Comparison of ENCODE assay signal across 30 cellular contexts in genomic region chr6:113451030-113451429, GRCh38.
DNase-seq lines count a peak whose midpoint lies in the region; ATAC-seq and TF ChIP-seq lines count a peak whose summit lies in the region.
"Had no signal": no experiment of that assay in that cellular context is flagged by ENCODE, and none has a peak within 500 bp of the region (broad histone marks: within the 10 kb centered on the region; RNA-seq: fewer than 3 reads in every experiment).

No MANE protein-coding gene starts in this region.

- TF ChIP-seq CTCF in RWPE2 (IDR thresholded peaks at IDR 0.05; ENCODE audit: poor library complexity, severe bottlenecking) (no peak), upper lobe of right lung (IDR thresholded peaks at IDR 0.05) (no peak)

- H3K4me1 ChIP-seq in RWPE2 (ENCODE audit: insufficient read depth, poor library complexity, severe bottlenecking) = peaks cover 42% of the 10 kb centered on the region
- H3K4me1 ChIP-seq in upper lobe of right lung = peaks cover 4% of the 10 kb centered on the region
- H3K4me1 ChIP-seq: testis, uterus had no signal

- intact Hi-C loops in upper lobe of right lung (cut with DNase I) = no loop called here

- peak overlapping the region; percentile 45 for H3K27ac ChIP-seq in RWPE2 (ENCODE audit: poor library complexity, severe bottlenecking)
- no peak overlapping the region for H3K27ac ChIP-seq in upper lobe of right lung
- H3K27ac ChIP-seq: heart right ventricle, testis, uterus had no signal

- peak; percentile 26 for DNase-seq in NOMO-1 treated with DMSO at 0.1 percent for 48 hours (lab: John Stamatoyannopoulos, UW; ENCODE audit: unreplicated experiment)
- DNase-seq in NOMO-1 treated with dmso at 0.1 percent for 144 hours (lab: John Stamatoyannopoulos, UW; ENCODE audit: unreplicated experiment) = no peak
- peak; percentile 11 to 56 for DNase-seq in NCI-H1930 (lab: John Stamatoyannopoulos, UW)
- no peak for DNase-seq in RWPE2 (ENCODE audit: low spot score)
- DNase-seq in upper lobe of right lung = no peak
- DNase-seq in NCI-H2196 (lab: John Stamatoyannopoulos, UW; ENCODE audit: unreplicated experiment) = no peak
- DNase-seq in T-helper 1 cell = no peak
- no peak for DNase-seq in central memory CD4-positive, alpha-beta T cell
- DNase-seq: activated CD8-positive, alpha-beta T cell treated with anti-CD3 and anti-CD28 coated beads for 36 hours; amygdala; CD8-positive, alpha-beta T cell; EL; heart right ventricle; kidney; MG63; midbrain; naive B cell; NCI-H1694; NCI-H2227 treated with DMSO at 0.1 percent for 48 hours; NCI-H774; posterior cingulate gyrus; right cardiac atrium; stimulated activated CD4-positive, alpha-beta T cell treated with anti-CD3 and anti-CD28 coated beads, Interleukin-1b, Interleukin-23, amount 100 ng/mL, for 48 hours; stimulated activated naive CD8-positive, alpha-beta T cell treated with anti-CD3 and anti-CD28 coated beads, Interleukin-15, Interleukin-2, amounts not matched to agents 100 U/mL and 50 U/mL, for 24 hours; testis; uterus had no signal

- no peak for ATAC-seq in RWPE2 (ENCODE audit: low read depth)
- peak; percentile 29 for ATAC-seq in upper lobe of right lung
- ATAC-seq: activated CD8-positive, alpha-beta T cell treated with anti-CD3 and anti-CD28 coated beads for 36 hours; activated naive CD4-positive, alpha-beta T cell treated with anti-CD3 and anti-CD28 coated beads, Interleukin-2, amount 50 U/mL, for 72 hours; CD8-positive, alpha-beta T cell; GM23338; heart right ventricle; K562; right cardiac atrium; stimulated activated naive CD8-positive, alpha-beta T cell treated with anti-CD3 and anti-CD28 coated beads, Interleukin-15, Interleukin-2, amounts not matched to agents 100 U/mL and 50 U/mL, for 24 hours had no signal

- no peak overlapping the region for H3K4me3 ChIP-seq in RWPE2 (ENCODE audit: severe bottlenecking)
- no peak overlapping the region for H3K4me3 ChIP-seq in upper lobe of right lung
- H3K4me3 ChIP-seq: GM23338, heart right ventricle, K562, MG63, smooth muscle cell, testis, uterus had no signal

- H3K9me3 ChIP-seq in RWPE2 (ENCODE audit: severe bottlenecking) = no peaks in the 10 kb centered on the region
- H3K9me3 ChIP-seq in upper lobe of right lung = no peaks in the 10 kb centered on the region
- H3K9me3 ChIP-seq: MG63, testis, uterus had no signal

- H3K36me3 ChIP-seq in RWPE2 (ENCODE audit: low read depth) = no peaks in the 10 kb centered on the region
- H3K36me3 ChIP-seq in upper lobe of right lung = no peaks in the 10 kb centered on the region
- H3K36me3 ChIP-seq: heart right ventricle, MG63, uterus had no signal

- no peaks in the 10 kb centered on the region for H3K27me3 ChIP-seq in RWPE2 (ENCODE audit: insufficient read depth, poor library complexity, severe bottlenecking)
- H3K27me3 ChIP-seq in upper lobe of right lung = no peaks in the 10 kb centered on the region
- H3K27me3 ChIP-seq: heart right ventricle, MG63, testis, uterus had no signal

Comparison
In these comparisons a context has a peak if more than half of its experiments do, and no peak if none do; other contexts are left out.
1. DNase-seq: peak in NOMO-1 treated with DMSO at 0.1 percent for 48 hours (single experiment) and NCI-H1930 (2 of 2); none in NOMO-1 treated with dmso at 0.1 percent for 144 hours (single experiment), RWPE2 (single experiment), upper lobe of right lung (single experiment), NCI-H2196 (single experiment), T-helper 1 cell (0 of 5) and central memory CD4-positive, alpha-beta T cell (single experiment).